16 cellular contexts compared by ENCODE assay signal in genomic region chr4:20193522-20193902, GRCh38. TPM values are rescaled to one million over a fixed set of nuclear protein-coding genes. Genes with fewer than 3 reads are reported as not detected.
DNase-seq lines count a peak whose midpoint lies in the region; ATAC-seq and TF ChIP-seq lines count a peak whose summit lies in the region.
"Had no signal": no experiment of that assay in that cellular context is flagged by ENCODE, and none has a peak within 500 bp of the region (broad histone marks: within the 10 kb centered on the region; RNA-seq: fewer than 3 reads in every experiment).

No MANE protein-coding gene starts in this region.

- H3K4me1 ChIP-seq in heart left ventricle (peaks cover 0 to 26% (median 0%) of the 10 kb centered on the region in 12 donors), psoas muscle (no peaks in the 10 kb centered on the region)

- intact Hi-C loops in heart left ventricle (cut with DNase I) (no loop called here), psoas muscle (cut with DNase I) (no loop called here)
- intact Hi-C loops in activated naive CD4-positive, alpha-beta T cell treated with anti-CD3 and anti-CD28 coated beads for 36 hours (cut with micrococcal nuclease): no loop called here

- no peak overlapping the region for H3K4me3 Mint-ChIP-seq in activated naive CD4-positive, alpha-beta T cell treated with anti-CD3 and anti-CD28 coated beads for 36 hours
- no peak overlapping the region for H3K4me3 Mint-ChIP-seq in T-helper 17 cell

- H3K27me3 ChIP-seq in brain microvascular endothelial cell (replicated peaks): no peaks in the 10 kb centered on the region
- H3K27me3 ChIP-seq in heart left ventricle: no peaks in the 10 kb centered on the region
- no peaks in the 10 kb centered on the region for H3K27me3 ChIP-seq in psoas muscle (ENCODE audit: insufficient read depth in 3 of 3, low read length in 2 of 3)
- H3K27me3 ChIP-seq: MG63 had no signal

- no peaks in the 10 kb centered on the region for H3K4me1 Mint-ChIP-seq in activated naive CD4-positive, alpha-beta T cell treated with anti-CD3 and anti-CD28 coated beads for 36 hours (ENCODE audit: low read depth)
- H3K4me1 Mint-ChIP-seq in T-helper 17 cell: no peaks in the 10 kb centered on the region

- no peak for TF ChIP-seq CTCF in brain microvascular endothelial cell (IDR thresholded peaks at IDR 0.05; ENCODE audit: low read depth, low read length, missing control alignments)
- TF ChIP-seq CTCF in heart left ventricle (IDR thresholded peaks at IDR 0.05): no peak
- TF ChIP-seq CTCF in psoas muscle (IDR thresholded peaks at IDR 0.05): no peak

- WGBS in heart left ventricle, 4 donors: 55 to 76% (median 71%) methylated on average over 1 of the region's 1 CpG
- 53 to 67% (median 66%) methylated on average over 1 of the region's 1 CpG for WGBS in psoas muscle, 3 donors

- H3K27ac ChIP-seq in brain microvascular endothelial cell: peak overlapping the region; percentile 77
- H3K27ac ChIP-seq in heart left ventricle: peak overlapping the region in 7 of 12 donors; percentile 5 to 77 (median 65)
- H3K27ac ChIP-seq in psoas muscle: peak overlapping the region; percentile 16

- no peaks in the 10 kb centered on the region for H3K36me3 Mint-ChIP-seq in activated naive CD4-positive, alpha-beta T cell treated with anti-CD3 and anti-CD28 coated beads for 36 hours (ENCODE audit: low read depth)
- H3K36me3 Mint-ChIP-seq in T-helper 17 cell (ENCODE audit: low read depth): no peaks in the 10 kb centered on the region

- H3K9me3 ChIP-seq in heart left ventricle: peaks cover 0 to 5% (median 0%) of the 10 kb centered on the region in 12 donors
- no peaks in the 10 kb centered on the region for H3K9me3 ChIP-seq in psoas muscle
- H3K9me3 ChIP-seq in T-helper 17 cell (ENCODE audit: control insufficient read depth, low read length, poor library complexity, severe bottlenecking): no peaks in the 10 kb centered on the region
- H3K9me3 ChIP-seq: MG63 had no signal

- ATAC-seq in heart left ventricle: peak in 1 of 4 donors; percentile 39
- ATAC-seq in psoas muscle: no peak
- ATAC-seq in T-helper 17 cell: no peak
- no peak for ATAC-seq in HG03571 (IDR thresholded peaks at IDR 0.05; ENCODE audit: unreplicated experiment)

- H3K9me3 Mint-ChIP-seq in activated naive CD4-positive, alpha-beta T cell treated with anti-CD3 and anti-CD28 coated beads for 36 hours: peaks cover 7% of the 10 kb centered on the region

- no peak overlapping the region for H3K27ac Mint-ChIP-seq in activated naive CD4-positive, alpha-beta T cell treated with anti-CD3 and anti-CD28 coated beads for 36 hours
- H3K27ac Mint-ChIP-seq in T-helper 17 cell: no peak overlapping the region

- CTCF ChIA-PET in activated naive CD4-positive, alpha-beta T cell treated with anti-CD3 and anti-CD28 coated beads for 36 hours (lab: Charles Lee): no interaction called here

- H3K4me3 ChIP-seq in brain microvascular endothelial cell (ENCODE audit: low read depth, low read length): no peak overlapping the region
- H3K4me3 ChIP-seq in heart left ventricle: no peak overlapping the region
- no peak overlapping the region for H3K4me3 ChIP-seq in psoas muscle
- H3K4me3 ChIP-seq: MG63 had no signal

- no peak for TF ChIP-seq POLR2A in heart left ventricle (IDR thresholded peaks at IDR 0.05)

- in situ Hi-C loops in brain microvascular endothelial cell (cut with HindIII; ENCODE audit: low pct_ligation_motif_present, low sequenced_read_pairs): no loop called here

- H3K36me3 ChIP-seq in brain microvascular endothelial cell (replicated peaks): no peaks in the 10 kb centered on the region
- no peaks in the 10 kb centered on the region for H3K36me3 ChIP-seq in heart left ventricle
- no peaks in the 10 kb centered on the region for H3K36me3 ChIP-seq in psoas muscle (ENCODE audit: insufficient read depth in 1 of 2, low read depth in 1 of 2)
- H3K36me3 ChIP-seq: MG63 had no signal

- H3K27me3 Mint-ChIP-seq in activated naive CD4-positive, alpha-beta T cell treated with anti-CD3 and anti-CD28 coated beads for 36 hours (ENCODE audit: low read depth): no peaks in the 10 kb centered on the region
- no peaks in the 10 kb centered on the region for H3K27me3 Mint-ChIP-seq in T-helper 17 cell

- DNase-seq in EH (ENCODE audit: low read depth) (peak; percentile 15), brain microvascular endothelial cell (no peak), heart left ventricle (no peak), psoas muscle (no peak), T-helper 17 cell (no peak), SIG-M5 treated with dmso at 0.1 percent for 504 hours (lab: John Stamatoyannopoulos, UW; ENCODE audit: unreplicated experiment) (no peak)
- DNase-seq in activated naive CD4-positive, alpha-beta T cell treated with anti-CD3 and anti-CD28 coated beads for 36 hours: no peak
- DNase-seq: activated CD4-positive, alpha-beta T cell treated with anti-CD3 and anti-CD28 coated beads for 1 hour; activated gamma-delta T cell treated with Interleukin-2 at 50 U/mL for 16 hours; anterior cingulate cortex; kidney; NCI-H1694; NCI-H446; stimulated activated CD4-positive, alpha-beta T cell treated with anti-CD3 and anti-CD28 coated beads, Interleukin-1b, Interleukin-23, amount 100 ng/mL, for 48 hours had no signal

RNA-seq across cellular contexts. Expression of gene SLIT2, which starts 58.2 kb away (rescaled TPM):
- 10 to 100 TPM in 2 of 9 donors, 1 to 10 TPM in 7; 2.8 to 19.4 (median 4.5) TPM for total RNA-seq in heart left ventricle
- polyA plus RNA-seq in heart left ventricle: 1 to 10 TPM in 1 of 2 donors, under 1 TPM in 1; 0.99 to 1.2 TPM
- 1 to 10 TPM; 4.7 to 9.0 (median 6.1) TPM for total RNA-seq in psoas muscle
- polyA plus RNA-seq in psoas muscle: 1 to 10 TPM in 2 of 3 donors, under 1 TPM in 1; 0.22 to 2.5 (median 1.4) TPM
- not detected for total RNA-seq in activated naive CD4-positive, alpha-beta T cell treated with anti-CD3 and anti-CD28 coated beads for 36 hours
- total RNA-seq in T-helper 17 cell: not detected

Comparison
In these comparisons a context has a peak if more than half of its experiments do, and no peak if none do; other contexts are left out.
1. H3K27ac ChIP-seq: peak in every context shown above with its lines; median percentile 77 in brain microvascular endothelial cell; 65 in heart left ventricle; 16 in psoas muscle.